In genomic region chr15:31439328-31439727, GRCh38 we compare ENCODE assay signal across 8 cellular contexts.
A peak's percentile ranks its signal among the peaks of the same experiment; 100 is the strongest.
DNase-seq lines count a peak whose midpoint lies in the region; ATAC-seq and TF ChIP-seq lines count a peak whose summit lies in the region.

No MANE protein-coding gene starts in this region.

- H3K4me2 ChIP-seq in HCT116 (ENCODE audit: low read length): no peak overlapping the region

- intact Hi-C loops in CD4-positive, alpha-beta T cell (cut with DNase I, micrococcal nuclease): loop anchor here (2.0 to 5.0 kb wide), 4 partner anchors 33 to 237 kb away; no protein-coding TSS in a partner anchor
- intact Hi-C loops in HCT116 (cut with micrococcal nuclease) (loop anchor here (1.0 to 10.0 kb wide), 2 partner anchors 49 to 225 kb away; no protein-coding TSS in a partner anchor), Calu3 (cut with micrococcal nuclease; ENCODE audit: unreplicated experiment) (loop anchor here (5.0 kb wide), 1 partner anchor 222 kb away; no protein-coding TSS in a partner anchor)
- intact Hi-C loops in activated CD4-positive, alpha-beta memory T cell treated with anti-CD3 and anti-CD28 coated beads for 36 hours (cut with micrococcal nuclease): loop anchor here (1.0 to 5.0 kb wide), 5 partner anchors 35 to 538 kb away; partner anchors contain the start of gene MTMR10

- no peaks in the 10 kb centered on the region for H3K9me2 ChIP-seq in HCT116 (ENCODE audit: insufficient read depth)

- 88% methylated on average over 10 of the region's 10 CpGs for WGBS in liver

- peaks cover 76% of the 10 kb centered on the region for H3K4me1 Mint-ChIP-seq in CD4-positive, alpha-beta T cell (ENCODE audit: low read depth)
- peaks cover 76% of the 10 kb centered on the region for H3K4me1 Mint-ChIP-seq in activated CD4-positive, alpha-beta memory T cell treated with anti-CD3 and anti-CD28 coated beads for 36 hours (ENCODE audit: low read depth)
- no peaks in the 10 kb centered on the region for H3K4me1 Mint-ChIP-seq in Calu3 (ENCODE audit: low read depth, unreplicated experiment)

- H3K4me1 ChIP-seq in HCT116 (ENCODE audit: control insufficient read depth in 1 of 2, insufficient read depth in 2 of 2, low read length in 2 of 2): peaks cover 9 to 25% of the 10 kb centered on the region in 2 experiments
- H3K4me1 ChIP-seq in liver (ENCODE audit: control insufficient read depth in 4 of 4, insufficient read depth in 4 of 4, low read length in 3 of 4): peaks cover 0 to 19% (median 10%) of the 10 kb centered on the region in 4 donors

- H3K4me3 Mint-ChIP-seq in CD4-positive, alpha-beta T cell: peak overlapping the region; percentile 36
- H3K4me3 Mint-ChIP-seq in activated CD4-positive, alpha-beta memory T cell treated with anti-CD3 and anti-CD28 coated beads for 36 hours: no peak overlapping the region
- H3K4me3 Mint-ChIP-seq in Calu3 (ENCODE audit: low read depth, unreplicated experiment): no peak overlapping the region

- H3K36me3 ChIP-seq in HCT116 (ENCODE audit: control insufficient read depth in 1 of 2, insufficient read depth in 2 of 2, low read length in 2 of 2) (no peaks in the 10 kb centered on the region), liver (ENCODE audit: control insufficient read depth in 4 of 4, insufficient read depth in 3 of 4, low read depth in 1 of 4, low read length in 3 of 4) (no peaks in the 10 kb centered on the region)

- no peaks in the 10 kb centered on the region for H3K27me3 Mint-ChIP-seq in CD4-positive, alpha-beta T cell
- H3K27me3 Mint-ChIP-seq in activated CD4-positive, alpha-beta memory T cell treated with anti-CD3 and anti-CD28 coated beads for 36 hours: no peaks in the 10 kb centered on the region
- no peaks in the 10 kb centered on the region for H3K27me3 Mint-ChIP-seq in Calu3 (ENCODE audit: unreplicated experiment)

- TF ChIP-seq POLR2A in HCT116 (IDR thresholded peaks at IDR 0.05; ENCODE audit: borderline replicate concordance, extremely low read depth, insufficient read depth, insufficient read length): no peak

- TF ChIP-seq RAD21 in HCT116 (IDR thresholded peaks at IDR 0.05; ENCODE audit: low read depth) (peak; percentile 63), liver (IDR thresholded peaks at IDR 0.05) (peak; percentile 54 to 62)

- no peak for DNase-seq in CD4-positive, alpha-beta T cell
- DNase-seq in HCT116 (ENCODE audit: low read depth, low spot score) (peak; percentile 21), COLO829 (ENCODE audit: low spot score) (no peak), Calu3 (no peak)
- peak; percentile 73 for DNase-seq in activated CD4-positive, alpha-beta memory T cell treated with anti-CD3 and anti-CD28 coated beads for 36 hours

- peak overlapping the region; percentile 98 for H3K27ac Mint-ChIP-seq in CD4-positive, alpha-beta T cell
- H3K27ac Mint-ChIP-seq in activated CD4-positive, alpha-beta memory T cell treated with anti-CD3 and anti-CD28 coated beads for 36 hours: peak overlapping the region; percentile 99
- H3K27ac Mint-ChIP-seq in Calu3 (ENCODE audit: unreplicated experiment): no peak overlapping the region

- H3K27ac ChIP-seq in CD4-positive, alpha-beta T cell (ENCODE audit: low read depth, low read length): no peak overlapping the region
- H3K27ac ChIP-seq in HCT116 (ENCODE audit: low read depth, low read length): no peak overlapping the region
- H3K27ac ChIP-seq in liver (ENCODE audit: low read depth in 1 of 2, low read length in 2 of 2): no peak overlapping the region

- no peaks in the 10 kb centered on the region for H3K79me2 ChIP-seq in HCT116 (ENCODE audit: insufficient read depth, low read length)

- CTCF ChIA-PET in CD4-positive, alpha-beta T cell (lab: Charles Lee): interaction anchor here (0.8 to 2.2 kb wide), 3 partner anchors 49 to 224 kb away, joined by 4 to 9 read pairs (median 8); no protein-coding TSS in a partner anchor
- CTCF ChIA-PET in HCT116 (lab: Charles Lee) (interaction anchor here (1.4 to 3.6 kb wide), 2 partner anchors 49 to 51 kb away, joined by 7 to 35 read pairs; no protein-coding TSS in a partner anchor), Calu3 (lab: Charles Lee) (no interaction called here)
- CTCF ChIA-PET in activated CD4-positive, alpha-beta memory T cell treated with anti-CD3 and anti-CD28 coated beads for 36 hours (lab: Charles Lee): interaction anchor here (0.7 to 12.9 kb wide), 15 partner anchors 9 to 239 kb away, joined by 3 to 312 read pairs (median 4); no protein-coding TSS in a partner anchor

- H3K4me3 ChIP-seq in HCT116 (replicated peaks in 1 of 2; ENCODE audit: low read depth in 1 of 2, low read length in 2 of 2) (no peak overlapping the region), liver (ENCODE audit: low read depth in 1 of 3, low read length in 3 of 3) (no peak overlapping the region)

- no peaks in the 10 kb centered on the region for H3K27me3 ChIP-seq in CD4-positive, alpha-beta T cell (ENCODE audit: control insufficient read depth, insufficient read depth, low read length)
- H3K27me3 ChIP-seq in HCT116 (ENCODE audit: insufficient read depth, low read length): no peaks in the 10 kb centered on the region
- no peaks in the 10 kb centered on the region for H3K27me3 ChIP-seq in liver (ENCODE audit: control insufficient read depth in 4 of 4, insufficient read depth in 4 of 4, low read length in 3 of 4)

- no TSS peak for BruUV-seq in HCT116 (replicated peaks; lab: Mats Ljungman, UMichigan)
- no TSS peak for BruUV-seq in Calu3 (replicated peaks; lab: Mats Ljungman, UMichigan)

- no peaks in the 10 kb centered on the region for H3K9me3 Mint-ChIP-seq in CD4-positive, alpha-beta T cell
- H3K9me3 Mint-ChIP-seq in activated CD4-positive, alpha-beta memory T cell treated with anti-CD3 and anti-CD28 coated beads for 36 hours: no peaks in the 10 kb centered on the region
- H3K9me3 Mint-ChIP-seq in Calu3 (ENCODE audit: low read depth, unreplicated experiment): no peaks in the 10 kb centered on the region

- H3K9ac ChIP-seq in HCT116 (ENCODE audit: low read length) (no peak overlapping the region), liver (ENCODE audit: low read depth in 1 of 2, low read length in 2 of 2) (no peak overlapping the region)

- H3K9me3 ChIP-seq in CD4-positive, alpha-beta T cell (ENCODE audit: control insufficient read depth, low read length): no peaks in the 10 kb centered on the region
- H3K9me3 ChIP-seq in HCT116 (ENCODE audit: control insufficient read depth in 1 of 2, insufficient read depth in 1 of 2, low read depth in 1 of 2, low read length in 2 of 2) (no peaks in the 10 kb centered on the region), liver (ENCODE audit: control insufficient read depth in 4 of 4, low read length in 3 of 4) (no peaks in the 10 kb centered on the region)

- RAD21 ChIA-PET in HCT116 (lab: Charles Lee; ENCODE audit: low non-redundant PET in 1 of 2, low total read pairs in 2 of 2, uncharacterized antibody in 2 of 2, unreplicated experiment in 2 of 2): interaction anchor here in 1 of 2 experiments (1.0 kb wide), 1 partner anchor 49 kb away, joined by 3 read pairs; no protein-coding TSS in a partner anchor

- H2AFZ ChIP-seq in HCT116 (ENCODE audit: low read depth, low read length, poor library complexity, severe bottlenecking): no peak overlapping the region

- no peaks in the 10 kb centered on the region for H4K20me1 ChIP-seq in HCT116 (ENCODE audit: insufficient read depth)

- ATAC-seq in CD4-positive, alpha-beta T cell (ENCODE audit: poor library complexity): no peak
- ATAC-seq in HCT116: peak; percentile 66
- no peak for ATAC-seq in HG02840 (IDR thresholded peaks at IDR 0.05; ENCODE audit: low FRiP score, unreplicated experiment)
- no peak for ATAC-seq in GM19351 (IDR thresholded peaks at IDR 0.05; ENCODE audit: unreplicated experiment)

- POLR2A ChIA-PET in CD4-positive, alpha-beta T cell (lab: Charles Lee): interaction anchor here (1.1 to 8.1 kb wide), 4 partner anchors 36 to 111 kb away, joined by 3 to 105 read pairs (median 29); no protein-coding TSS in a partner anchor
- POLR2A ChIA-PET in HCT116 (lab: Charles Lee): no interaction called here
- POLR2A ChIA-PET in activated CD4-positive, alpha-beta memory T cell treated with anti-CD3 and anti-CD28 coated beads for 36 hours (lab: Charles Lee): interaction anchor here (1.7 to 2.6 kb wide), 2 partner anchors 43 to 49 kb away, joined by 5 to 11 read pairs; no protein-coding TSS in a partner anchor

- TF ChIP-seq CTCF in CD4-positive, alpha-beta T cell (IDR thresholded peaks at IDR 0.05): no peak
- TF ChIP-seq CTCF in HCT116 (IDR thresholded peaks at IDR 0.05 in 2 of 3, conservative IDR thresholded peaks at IDR 0.05 in 1 of 3; ENCODE audit: borderline replicate concordance in 1 of 3, insufficient read depth in 1 of 3, low read depth in 2 of 3, low read length in 2 of 3) (peak; percentile 38 to 47 (median 45); a peak in 5 of 6 replicates), liver (IDR thresholded peaks at IDR 0.05; ENCODE audit: low read depth, low read length, missing input control) (no peak), Calu3 (IDR thresholded peaks at IDR 0.05; ENCODE audit: unreplicated experiment) (no peak)

- H3K36me3 Mint-ChIP-seq in CD4-positive, alpha-beta T cell (ENCODE audit: low read depth): no peaks in the 10 kb centered on the region
- no peaks in the 10 kb centered on the region for H3K36me3 Mint-ChIP-seq in activated CD4-positive, alpha-beta memory T cell treated with anti-CD3 and anti-CD28 coated beads for 36 hours
- no peaks in the 10 kb centered on the region for H3K36me3 Mint-ChIP-seq in Calu3 (ENCODE audit: insufficient read depth, unreplicated experiment)

TF ChIP-seq in HCT116, 20 proteins besides CTCF, POLR2A, EP300 and RAD21:
- no peak for TF ChIP-seq YY1 (IDR thresholded peaks at IDR 0.05; ENCODE audit: extremely low read depth, insufficient replicate concordance, low read depth, low read length)
- TF ChIP-seq SRF (IDR thresholded peaks at IDR 0.05; ENCODE audit: low read depth): no peak
- no peak for TF ChIP-seq SP1 (IDR thresholded peaks at IDR 0.05; ENCODE audit: low read depth)

TF ChIP-seq in liver, 16 proteins besides CTCF, POLR2A, EP300 and RAD21:
- TF ChIP-seq MAX (IDR thresholded peaks at IDR 0.05) (no peak), SP1 (IDR thresholded peaks at IDR 0.05) (no peak)
TF ChIP-seq in liver: peak in this region for 0.

Comparison
In these comparisons a context has a peak if more than half of its experiments do, and no peak if none do; other contexts are left out.
1. DNase-seq: peak in HCT116 (single experiment) and activated CD4-positive, alpha-beta memory T cell treated with anti-CD3 and anti-CD28 coated beads for 36 hours (single experiment); none in CD4-positive, alpha-beta T cell (0 of 10), COLO829 (single experiment) and Calu3 (single experiment).
2. CTCF ChIP-seq: peak in HCT116 (3 of 3); none in CD4-positive, alpha-beta T cell (single experiment), liver (single experiment) and Calu3 (single experiment).